Comparison of ENCODE assay signal across 1 cellular context in genomic region chr9:71608825-71609452, GRCh38.
TF ChIP-seq lines count a peak whose summit lies in the region.

No MANE protein-coding gene starts in this region.

TF ChIP-seq in GM23338, 12 proteins besides CTCF, POLR2A, EP300 and RAD21 (continued from another document):
- TF ChIP-seq ZNF462 (CRISPR knock-in tag; IDR thresholded peaks at IDR 0.05) (peak; percentile 34), NANOG (IDR thresholded peaks at IDR 0.05; ENCODE audit: borderline replicate concordance) (peak; percentile 7; the same call in 1 of the 2 replicates)
